ENCODE assay signal across 13 cellular contexts in genomic region chr14:93010543-93011541, GRCh38.
DNase-seq lines count a peak whose midpoint lies in the region; ATAC-seq, FAIRE-seq and TF ChIP-seq lines count a peak whose summit lies in the region.
"Had no signal": no experiment of that assay in that cellular context is flagged by ENCODE, and none has a peak within 500 bp of the region (broad histone marks: within the 10 kb centered on the region; RNA-seq: fewer than 3 reads in every experiment).

No MANE protein-coding gene starts in this region.

- no peaks in the 10 kb centered on the region for H3K36me3 Mint-ChIP-seq in activated T-helper 1 cell treated with anti-CD3 and anti-CD28 coated beads, Interleukin-12 subunit alpha, Interleukin-12 subunit beta, Interleukin-2, Interleukin-4 antibody, amounts not matched to agents 30 ng/mL and 10 ng/mL and 1 ng/mL, durations not matched to agents 14 hours and 24 hours and 36 hours (ENCODE audit: low read depth)
- H3K36me3 Mint-ChIP-seq: IgD-negative memory B cell had no signal

- DNase-seq in NCI-H146 treated with DMSO at 0.1 percent for 48 hours (lab: John Stamatoyannopoulos, UW; ENCODE audit: unreplicated experiment): peak; percentile 51
- peak; percentile 73 for DNase-seq in HepG2 (ENCODE audit: low spot score)
- no peak for DNase-seq in SW 1271 (lab: John Stamatoyannopoulos, UW)
- no peak for DNase-seq in activated T-helper 1 cell treated with anti-CD3 and anti-CD28 coated beads, Interleukin-12 subunit alpha, Interleukin-12 subunit beta, Interleukin-2, Interleukin-4 antibody, amounts not matched to agents 30 ng/mL and 10 ng/mL and 1 ng/mL, durations not matched to agents 14 hours and 24 hours and 36 hours (ENCODE audit: low spot score)
- DNase-seq: activated gamma-delta T cell; left lung; stimulated activated CD4-positive, alpha-beta T cell treated with anti-CD3 and anti-CD28 coated beads, Interleukin-1b, Interleukin-23, amount 100 ng/mL, for 48 hours had no signal

- no peak for TF ChIP-seq EP300 in HepG2 (IDR thresholded peaks at IDR 0.05; ENCODE audit: low read depth in 2 of 2, low read length in 2 of 2)
- no peak for TF ChIP-seq EP300 in HepG2 (CRISPR knock-in tag; IDR thresholded peaks at IDR 0.05; ENCODE audit: borderline replicate concordance)

- H2AFZ ChIP-seq in HepG2 (ENCODE audit: low read length): no peak overlapping the region

- no peaks in the 10 kb centered on the region for H3K9me3 ChIP-seq in BLaER1 treated with 17β-estradiol and CSF1 and Interleukin-3, amounts not matched to agents 10 nM and 100 nM (replicated peaks in 1 of 11)
- H3K9me3 ChIP-seq in HepG2 (ENCODE audit: low read length): no peaks in the 10 kb centered on the region
- H3K9me3 ChIP-seq: left lung had no signal

- peaks cover 0 to 24% (median 0%) of the 10 kb centered on the region in 11 experiments; a peak in 7 of 22 replicates for H3K36me3 ChIP-seq in BLaER1 treated with 17β-estradiol and CSF1 and Interleukin-3, amounts not matched to agents 10 nM and 100 nM
- peaks cover 2 to 3% of the 10 kb centered on the region in 2 experiments; a peak in 4 of 5 replicates for H3K36me3 ChIP-seq in HepG2 (replicated peaks in 1 of 2; ENCODE audit: control insufficient read depth in 1 of 2, insufficient read depth in 2 of 2, low read length in 2 of 2)

- no peaks in the 10 kb centered on the region for H3K9me3 Mint-ChIP-seq in activated T-helper 1 cell treated with anti-CD3 and anti-CD28 coated beads, Interleukin-12 subunit alpha, Interleukin-12 subunit beta, Interleukin-2, Interleukin-4 antibody, amounts not matched to agents 30 ng/mL and 10 ng/mL and 1 ng/mL, durations not matched to agents 14 hours and 24 hours and 36 hours
- H3K9me3 Mint-ChIP-seq: central memory CD8-positive, alpha-beta T cell; IgD-negative memory B cell had no signal

- H3K79me2 ChIP-seq in HepG2 (ENCODE audit: insufficient read depth, low read length): no peaks in the 10 kb centered on the region

- no TSS peak for BruUV-seq in HepG2 (replicated peaks; lab: Mats Ljungman, UMichigan)

- H3K4me1 ChIP-seq in BLaER1 treated with 17β-estradiol and CSF1 and Interleukin-3, amounts not matched to agents 10 nM and 100 nM: peaks cover 99 to 100% (median 100%) of the 10 kb centered on the region in 10 experiments
- peaks cover 51% of the 10 kb centered on the region for H3K4me1 ChIP-seq in HepG2 (ENCODE audit: insufficient read depth, low read length)

- no peak overlapping the region for H3K4me3 ChIP-seq in BLaER1 treated with 17β-estradiol and CSF1 and Interleukin-3, amounts not matched to agents 10 nM and 100 nM
- H3K4me3 ChIP-seq in HepG2 (replicated peaks in 1 of 3; ENCODE audit: insufficient read depth in 1 of 3, low read depth in 2 of 3, low read length in 3 of 3): peak overlapping the region in 1 of 3 experiments; percentile 7; a peak in 1 of 6 replicates
- H3K4me3 ChIP-seq: left lung had no signal

- 58% methylated on average over 13 of the region's 23 CpGs for WGBS in HepG2 (ENCODE audit: low lambda C conversion rate)

- H3K27me3 Mint-ChIP-seq in activated T-helper 1 cell treated with anti-CD3 and anti-CD28 coated beads, Interleukin-12 subunit alpha, Interleukin-12 subunit beta, Interleukin-2, Interleukin-4 antibody, amounts not matched to agents 30 ng/mL and 10 ng/mL and 1 ng/mL, durations not matched to agents 14 hours and 24 hours and 36 hours (ENCODE audit: insufficient read depth): no peaks in the 10 kb centered on the region
- H3K27me3 Mint-ChIP-seq: central memory CD8-positive, alpha-beta T cell; IgD-negative memory B cell had no signal

- no peak for TF ChIP-seq RAD21 in HepG2 (CRISPR knock-in tag; IDR thresholded peaks at IDR 0.05)

- TF ChIP-seq POLR2A in HepG2 (IDR thresholded peaks at IDR 0.05; ENCODE audit: insufficient read depth in 1 of 2, low read depth in 2 of 2, low read length in 2 of 2): no peak

- CTCF ChIA-PET in HepG2 (lab: Yijun Ruan, JAX; ENCODE audit: low intra/inter-chr PET ratio, low total read pairs): no interaction called here

- peak overlapping the region in 5 of 11 experiments; percentile 23 to 64 (median 30); a peak in 5 of 22 replicates for H3K27ac ChIP-seq in BLaER1 treated with 17β-estradiol and CSF1 and Interleukin-3, amounts not matched to agents 10 nM and 100 nM
- H3K27ac ChIP-seq in VCaP (peak overlapping the region; percentile 67), HepG2 (ENCODE audit: extremely low read length, insufficient read depth, low read length) (peak overlapping the region; percentile 18)
- H3K27ac ChIP-seq: left lung had no signal

- H3K27me3 ChIP-seq in BLaER1 treated with 17β-estradiol and CSF1 and Interleukin-3, amounts not matched to agents 10 nM and 100 nM: no peaks in the 10 kb centered on the region
- no peaks in the 10 kb centered on the region for H3K27me3 ChIP-seq in HepG2 (ENCODE audit: control insufficient read depth in 1 of 2, insufficient read depth in 2 of 2, low read length in 2 of 2)
- H3K27me3 ChIP-seq: left lung had no signal

- FAIRE-seq in HepG2 (lab: Jason Lieb, UNC): peak; percentile 61

- H3K9ac ChIP-seq in BLaER1 treated with 17β-estradiol and CSF1 and Interleukin-3, amounts not matched to agents 10 nM and 100 nM: peak overlapping the region in 2 of 11 experiments; percentile 9 to 31; a peak in 2 of 22 replicates
- peak overlapping the region; percentile 6; the same call in 1 of the 2 replicates for H3K9ac ChIP-seq in HepG2 (ENCODE audit: insufficient read depth, low read depth, low read length)

- POLR2A ChIA-PET in HepG2 (lab: Yijun Ruan, JAX): interaction anchor here (1.6 kb wide), 1 partner anchor 9 kb away, joined by 5 read pairs; no protein-coding TSS in a partner anchor

- peak overlapping the region; percentile 83 to 97 (median 92) for H3K4me2 ChIP-seq in BLaER1 treated with 17β-estradiol and CSF1 and Interleukin-3, amounts not matched to agents 10 nM and 100 nM
- peak overlapping the region; percentile 55 for H3K4me2 ChIP-seq in HepG2 (ENCODE audit: low read depth, low read length)

- intact Hi-C loops in HepG2 (cut with micrococcal nuclease; ENCODE audit: unreplicated experiment): no loop called here
- intact Hi-C loops in activated T-helper 1 cell treated with anti-CD3 and anti-CD28 coated beads, Interleukin-12 subunit alpha, Interleukin-12 subunit beta, Interleukin-2, Interleukin-4 antibody, amounts not matched to agents 30 ng/mL and 10 ng/mL and 1 ng/mL, durations not matched to agents 14 hours and 24 hours and 36 hours (cut with micrococcal nuclease): no loop called here

- no peak overlapping the region for H3K27ac Mint-ChIP-seq in activated T-helper 1 cell treated with anti-CD3 and anti-CD28 coated beads, Interleukin-12 subunit alpha, Interleukin-12 subunit beta, Interleukin-2, Interleukin-4 antibody, amounts not matched to agents 30 ng/mL and 10 ng/mL and 1 ng/mL, durations not matched to agents 14 hours and 24 hours and 36 hours

- TF ChIP-seq CTCF in VCaP (conservative IDR thresholded peaks at IDR 0.05) (no peak), HepG2 (CRISPR knock-in tag; IDR thresholded peaks at IDR 0.05) (no peak)

- in situ Hi-C loops in HepG2 (cut with HindIII; ENCODE audit: extremely low pct_ligation_motif_present, low pct_unique_long_range_greater_than_20kb): no loop called here

- H4K20me1 ChIP-seq in BLaER1 treated with 17β-estradiol and CSF1 and Interleukin-3, amounts not matched to agents 10 nM and 100 nM: peaks cover 9 to 99% (median 94%) of the 10 kb centered on the region in 11 experiments; a peak in 20 of 22 replicates
- no peaks in the 10 kb centered on the region for H4K20me1 ChIP-seq in HepG2 (ENCODE audit: insufficient read depth, low read length)

- ATAC-seq in HepG2 (peak; percentile 86), GM18498 (IDR thresholded peaks at IDR 0.05; ENCODE audit: unreplicated experiment) (no peak), HG03469 (IDR thresholded peaks at IDR 0.05; ENCODE audit: unreplicated experiment) (no peak)
- ATAC-seq: left lung had no signal

- H3K4me3 Mint-ChIP-seq in activated T-helper 1 cell treated with anti-CD3 and anti-CD28 coated beads, Interleukin-12 subunit alpha, Interleukin-12 subunit beta, Interleukin-2, Interleukin-4 antibody, amounts not matched to agents 30 ng/mL and 10 ng/mL and 1 ng/mL, durations not matched to agents 14 hours and 24 hours and 36 hours: no peak overlapping the region
- H3K4me3 Mint-ChIP-seq: central memory CD8-positive, alpha-beta T cell; IgD-negative memory B cell had no signal

- peaks cover 12% of the 10 kb centered on the region for H3K4me1 Mint-ChIP-seq in activated T-helper 1 cell treated with anti-CD3 and anti-CD28 coated beads, Interleukin-12 subunit alpha, Interleukin-12 subunit beta, Interleukin-2, Interleukin-4 antibody, amounts not matched to agents 30 ng/mL and 10 ng/mL and 1 ng/mL, durations not matched to agents 14 hours and 24 hours and 36 hours (ENCODE audit: low read depth)

TF ChIP-seq in HepG2, 621 proteins besides CTCF, POLR2A, EP300 and RAD21 (continues in another document):
- peak; percentile 94 for TF ChIP-seq ZBTB43 (CRISPR knock-in tag; conservative IDR thresholded peaks at IDR 0.05)
- TF ChIP-seq UBTF (CRISPR knock-in tag; IDR thresholded peaks at IDR 0.05): 0 out of 2 replicates have a peak, but pooled peaks have one; percentile 29
- TF ChIP-seq PITX1 (CRISPR knock-in tag; IDR thresholded peaks at IDR 0.05): no peak

Comparison
In these comparisons a context has a peak if more than half of its experiments do, and no peak if none do; other contexts are left out.
1. DNase-seq: peak in NCI-H146 treated with DMSO at 0.1 percent for 48 hours (single experiment) and HepG2 (single experiment); none in SW 1271 (0 of 2) and activated T-helper 1 cell treated with anti-CD3 and anti-CD28 coated beads, Interleukin-12 subunit alpha, Interleukin-12 subunit beta, Interleukin-2, Interleukin-4 antibody, amounts not matched to agents 30 ng/mL and 10 ng/mL and 1 ng/mL, durations not matched to agents 14 hours and 24 hours and 36 hours (single experiment).